In genomic region chr15:92914103-92914499, GRCh38 we compare ENCODE assay signal across 10 cellular contexts. TPM values are rescaled to one million over a fixed set of nuclear protein-coding genes. Genes with fewer than 3 reads are reported as not detected.
DNase-seq lines count a peak whose midpoint lies in the region; ATAC-seq, FAIRE-seq and TF ChIP-seq lines count a peak whose summit lies in the region.
"Had no signal": no experiment of that assay in that cellular context is flagged by ENCODE, and none has a peak within 500 bp of the region (broad histone marks: within the 10 kb centered on the region; RNA-seq: fewer than 3 reads in every experiment).

No MANE protein-coding gene starts in this region.

- intact Hi-C loops in Right ventricle myocardium superior (cut with DNase I) (no loop called here), transverse colon (cut with DNase I; ENCODE audit: low total_unique reads) (no loop called here)

- H3K4me3 ChIP-seq in cardiac muscle cell (no peak overlapping the region), astrocyte (ENCODE audit: insufficient read depth, low read depth, low read length) (no peak overlapping the region), mesendoderm (ENCODE audit: low read length) (no peak overlapping the region), transverse colon (peak overlapping the region in 1 of 4 donors; percentile 14)

- in situ Hi-C loops in transverse colon (cut with MboI; ENCODE audit: low pct_ligation_motif_present in 1 of 4, low pct_unique_long_range_greater_than_20kb in 1 of 4, low sequenced_read_pairs in 3 of 4), result loop anchor here in 1 of 4 donors (10.0 kb wide), 1 partner anchor 99 kb away; no protein-coding TSS in a partner anchor

- H3K56ac ChIP-seq in mesendoderm (ENCODE audit: low read length), result no peak overlapping the region

- no peaks in the 10 kb centered on the region for H3K9me3 Mint-ChIP-seq in astrocyte (ENCODE audit: unreplicated experiment)

- H3K4me1 Mint-ChIP-seq in astrocyte (ENCODE audit: low read depth, unreplicated experiment), result peaks cover 72% of the 10 kb centered on the region

- peaks cover 43% of the 10 kb centered on the region for H4K20me1 ChIP-seq in astrocyte (ENCODE audit: insufficient read depth, low read length)

- H3K36me3 ChIP-seq in cardiac muscle cell (no peaks in the 10 kb centered on the region), astrocyte (ENCODE audit: insufficient read depth, low read length) (peaks cover 14% of the 10 kb centered on the region), mesendoderm (ENCODE audit: control insufficient read depth, insufficient read depth, low read length) (no peaks in the 10 kb centered on the region), transverse colon (no peaks in the 10 kb centered on the region)

- no peak for TF ChIP-seq CTCF in cardiac muscle cell (IDR thresholded peaks at IDR 0.05; ENCODE audit: low read depth, low read length)
- no peak for TF ChIP-seq CTCF in astrocyte (IDR thresholded peaks at IDR 0.05; ENCODE audit: insufficient read depth, low read depth, low read length)
- TF ChIP-seq CTCF in transverse colon (IDR thresholded peaks at IDR 0.05), result no peak

- H3K9me3 ChIP-seq in cardiac muscle cell (ENCODE audit: low read depth), result no peaks in the 10 kb centered on the region
- H3K9me3 ChIP-seq in astrocyte (ENCODE audit: insufficient read depth, low read depth, low read length), result no peaks in the 10 kb centered on the region
- H3K9me3 ChIP-seq in transverse colon, result no peaks in the 10 kb centered on the region

- no peaks in the 10 kb centered on the region for H3K27me3 ChIP-seq in cardiac muscle cell
- no peaks in the 10 kb centered on the region for H3K27me3 ChIP-seq in astrocyte (ENCODE audit: insufficient read depth, low read length)
- no peaks in the 10 kb centered on the region for H3K27me3 ChIP-seq in mesendoderm (ENCODE audit: insufficient read depth, low read length, poor library complexity)
- no peaks in the 10 kb centered on the region for H3K27me3 ChIP-seq in transverse colon

- peak overlapping the region; percentile 57 for H3K4me3 Mint-ChIP-seq in astrocyte (ENCODE audit: unreplicated experiment)

- H4K5ac ChIP-seq in mesendoderm (ENCODE audit: low read length), result no peak overlapping the region

- no peak overlapping the region for H2AK5ac ChIP-seq in mesendoderm (ENCODE audit: low read length)

- DNase-seq in cardiac muscle cell (ENCODE audit: low read depth in 1 of 2, low spot score in 1 of 2), result no peak
- DNase-seq in Right ventricle myocardium superior, result no peak
- DNase-seq in astrocyte (ENCODE audit: low read depth), result no peak
- peak; percentile 79 for DNase-seq in mesendoderm
- DNase-seq in transverse colon, result no peak
- DNase-seq in RCC 7860 (ENCODE audit: low spot score), result no peak
- no peak for DNase-seq in D341Med (ENCODE audit: low spot score)
- DNase-seq: anterior cingulate cortex, RPMI8226 had no signal

- no peak for TF ChIP-seq POLR2A in transverse colon (IDR thresholded peaks at IDR 0.05)

- H2AFZ ChIP-seq in astrocyte (ENCODE audit: low read depth, low read length), result no peak overlapping the region

- H2BK5ac ChIP-seq in mesendoderm (ENCODE audit: low read length), result no peak overlapping the region

- ATAC-seq in Right ventricle myocardium superior (ENCODE audit: poor library complexity), result no peak
- no peak for ATAC-seq in GM21390 (IDR thresholded peaks at IDR 0.05; ENCODE audit: unreplicated experiment)

- no peaks in the 10 kb centered on the region for H3K27me3 Mint-ChIP-seq in astrocyte (ENCODE audit: low read depth, unreplicated experiment)

- H3K9ac ChIP-seq in astrocyte (ENCODE audit: low read length) (peak overlapping the region; percentile 49), mesendoderm (ENCODE audit: low read length) (no peak overlapping the region)

- H3K4me1 ChIP-seq in cardiac muscle cell (ENCODE audit: low read depth), result peaks cover 32% of the 10 kb centered on the region
- peaks cover 65% of the 10 kb centered on the region for H3K4me1 ChIP-seq in astrocyte (ENCODE audit: insufficient read depth, low read length)
- H3K4me1 ChIP-seq in mesendoderm (ENCODE audit: control insufficient read depth, low read depth, low read length), result peaks cover 12% of the 10 kb centered on the region
- H3K4me1 ChIP-seq in transverse colon, result peaks cover 22 to 97% (median 75%) of the 10 kb centered on the region in 4 donors

- H3K4me2 ChIP-seq in astrocyte (ENCODE audit: low read length), result peak overlapping the region; percentile 65
- H3K4me2 ChIP-seq in mesendoderm (ENCODE audit: low read length), result no peak overlapping the region

- no CpG with 5 or more reads among the region's 1 CpG for WGBS in mesendoderm (ENCODE audit: extremely low coverage, insufficient coverage, low lambda C conversion rate)
- WGBS in transverse colon (ENCODE audit: low coverage in 1 of 2), 2 donors, result 34 to 38% methylated on average over 1 of the region's 1 CpG

- peak overlapping the region; percentile 92 for H3K27ac Mint-ChIP-seq in astrocyte (ENCODE audit: unreplicated experiment)

- H3K18ac ChIP-seq in mesendoderm (ENCODE audit: low read length), result no peak overlapping the region

- FAIRE-seq in astrocyte (lab: Jason Lieb, UNC), result no peak
- no peak for FAIRE-seq in RCC 7860 (lab: Jason Lieb, UNC)

- H3K4ac ChIP-seq in mesendoderm (ENCODE audit: low read depth, low read length), result no peak overlapping the region

- no peak overlapping the region for H2BK120ac ChIP-seq in mesendoderm (ENCODE audit: low read depth, low read length)

- no peak overlapping the region for H4K8ac ChIP-seq in mesendoderm (ENCODE audit: low read depth, low read length)

- H2BK15ac ChIP-seq in mesendoderm (replicated peaks; ENCODE audit: low read depth), result no peak overlapping the region

- H3K23ac ChIP-seq in mesendoderm (ENCODE audit: low read length), result no peak overlapping the region

- H3K79me2 ChIP-seq in astrocyte (ENCODE audit: insufficient read depth, low read length), result peaks cover 96% of the 10 kb centered on the region
- H3K79me2 ChIP-seq in mesendoderm (ENCODE audit: control insufficient read depth, insufficient read depth, low read length), result peaks cover 59% of the 10 kb centered on the region

- H3K79me1 ChIP-seq in mesendoderm (ENCODE audit: low read length), result peaks cover 11% of the 10 kb centered on the region

- H3K36me3 Mint-ChIP-seq in astrocyte (ENCODE audit: low read depth, unreplicated experiment), result peaks cover 16% of the 10 kb centered on the region

- no peak for TF ChIP-seq EP300 in transverse colon (IDR thresholded peaks at IDR 0.05; ENCODE audit: low read depth)

- H3K27ac ChIP-seq in cardiac muscle cell, result peak overlapping the region; percentile 89
- peak overlapping the region; percentile 82 for H3K27ac ChIP-seq in astrocyte (ENCODE audit: low read depth, low read length)
- no peak overlapping the region for H3K27ac ChIP-seq in mesendoderm (ENCODE audit: low read depth, low read length)
- peak overlapping the region; percentile 81 to 99 (median 98) for H3K27ac ChIP-seq in transverse colon

RNA-seq across cellular contexts. Expression of gene CHD2, which starts 14.0 kb away (rescaled TPM):
- total RNA-seq in cardiac muscle cell, result 49.5 and 118 TPM in 2 replicates
- polyA plus RNA-seq in cardiac muscle cell, result 60.8 and 90.6 TPM in 2 replicates
- total RNA-seq in Right ventricle myocardium superior, result 43.5 TPM
- total RNA-seq in astrocyte, result 90.0 and 105 TPM in 2 replicates
- 46.2 TPM for polyA plus RNA-seq in mesendoderm (2013, experiment 1 of 2)
- 51.0 TPM for polyA plus RNA-seq in mesendoderm (2013, experiment 2 of 2)
- 100 to 1,000 TPM in 3 of 4 donors, 10 to 100 TPM in 1; 90.5 to 190 (median 138) TPM for total RNA-seq in transverse colon
